Comparison of ENCODE assay signal across 25 cellular contexts in the genomic region with DNA sequence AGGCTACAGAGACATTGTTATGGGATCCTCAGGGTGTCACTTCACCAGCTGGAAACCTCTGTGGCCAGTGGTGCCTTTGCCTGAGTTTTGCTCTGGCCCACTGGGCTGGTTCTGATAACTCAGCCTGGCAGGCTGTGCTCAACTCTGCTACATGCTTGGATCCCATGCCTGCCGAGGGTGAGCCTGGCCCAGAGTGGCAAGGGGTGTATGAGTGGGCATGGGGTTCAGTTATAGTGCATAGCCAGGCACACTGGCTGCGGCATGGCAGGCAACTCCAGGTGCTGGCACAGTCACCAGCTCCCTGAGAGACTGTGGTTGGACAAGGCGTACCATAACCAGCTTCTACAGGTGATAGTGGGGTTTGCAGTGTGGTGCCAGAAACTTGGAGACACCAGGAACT.
"Had no signal": no experiment of that assay in that cellular context is flagged by ENCODE, and none has a peak within 500 bp of the region (broad histone marks: within the 10 kb centered on the region; RNA-seq: fewer than 3 reads in every experiment).

No MANE protein-coding gene starts in this region.

- H3K4me1 ChIP-seq: SJSA1 had no signal

- FAIRE-seq: HTR-8/SVneo, K562, RCC 7860 had no signal

- H3K27me3 Mint-ChIP-seq: IgD-negative memory B cell had no signal

- H3K36me3 ChIP-seq: SJSA1 had no signal

- H3K4me3 ChIP-seq: K562, SJSA1, SK-N-MC had no signal

- H3K4me1 Mint-ChIP-seq: IgD-negative memory B cell had no signal

- ATAC-seq: K562 had no signal

- H3K4me2 ChIP-seq: KMS-11 had no signal

- DNase-seq: Kasumi-1, MM.1S, NCI-H1092 treated with DMSO at 0.1 percent for 48 hours, NCI-H1436, NCI-H187, NCI-H2029, NCI-H2081 treated with DMSO at 0.1 percent for 48 hours, NCI-H2171, NCI-H226, NCI-H446, NCI-H510A, NCI-H524 treated with DMSO at 0.1 percent for 48 hours, NCI-H69, NCI-H774, Right ventricle myocardium superior, RPMI8226, SIG-M5 had no signal

- H3K27ac ChIP-seq: HL-60, KMS-11, SJSA1, SK-N-MC had no signal

- H3K27me3 ChIP-seq: SJSA1 had no signal

- H3K4me3 Mint-ChIP-seq: IgD-negative memory B cell had no signal

- H3K9ac ChIP-seq: KMS-11 had no signal

- H3K36me3 Mint-ChIP-seq: IgD-negative memory B cell had no signal

- H3K27ac Mint-ChIP-seq: IgD-negative memory B cell had no signal
